In the genomic region with DNA sequence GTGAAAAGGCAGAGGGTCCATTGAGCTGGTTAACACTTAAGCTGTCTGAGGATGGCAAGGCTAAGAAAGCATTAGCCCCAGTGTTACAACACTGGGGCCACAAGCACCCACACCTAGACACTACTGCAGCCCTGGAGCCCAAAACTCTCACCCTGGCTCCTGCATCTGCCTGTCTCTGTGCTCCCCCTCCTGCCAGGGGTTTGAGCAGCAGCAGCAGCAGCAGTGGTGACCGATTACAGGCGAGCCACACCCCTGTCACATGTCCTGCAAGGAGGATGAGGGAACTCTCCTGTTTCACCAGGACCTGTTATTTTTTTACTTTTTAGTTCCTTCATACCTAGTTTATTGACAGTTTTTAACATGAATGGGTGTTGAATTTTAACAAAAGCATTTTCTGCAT, we compare ENCODE assay signal across 17 cellular contexts.
"Had no signal": no experiment of that assay in that cellular context is flagged by ENCODE, and none has a peak within 500 bp of the region (broad histone marks: within the 10 kb centered on the region; RNA-seq: fewer than 3 reads in every experiment).

No MANE protein-coding gene starts in this region.

- H3K27me3 ChIP-seq: esophagus muscularis mucosa, ovary, right atrium auricular region, sigmoid colon, stomach had no signal

- DNase-seq: cortex of kidney; dorsolateral prefrontal cortex; effector CD8-positive, alpha-beta T cell; left colon; mucosa of descending colon; natural killer cell; nucleus accumbens; ovary; sigmoid colon; stimulated activated CD4-positive, alpha-beta T cell treated with anti-CD3 and anti-CD28 coated beads, Interleukin-2, amount 100 ng/mL, for 24 hours; stimulated activated naive CD4-positive, alpha-beta T cell; stomach; substantia nigra; trophoblast cell had no signal

- H3K4me1 ChIP-seq: esophagus muscularis mucosa, right atrium auricular region, sigmoid colon, stomach had no signal

- H3K9me3 ChIP-seq: esophagus muscularis mucosa, mucosa of descending colon, ovary, right atrium auricular region, sigmoid colon had no signal

- H3K27ac ChIP-seq: dorsolateral prefrontal cortex, esophagus muscularis mucosa, ovary, right atrium auricular region, sigmoid colon, skin epidermis, stomach had no signal

- H3K36me3 ChIP-seq: esophagus muscularis mucosa, ovary, right atrium auricular region, sigmoid colon, stomach had no signal

- H3K4me3 ChIP-seq: dorsolateral prefrontal cortex, esophagus muscularis mucosa, mucosa of descending colon, ovary, right atrium auricular region, sigmoid colon, skin epidermis, stomach had no signal

- ATAC-seq: left colon, mucosa of descending colon, natural killer cell had no signal
